Comparison of ENCODE assay signal across 8 cellular contexts in genomic region chr11:65417702-65418430, GRCh38. TPM values are rescaled to one million over a fixed set of nuclear protein-coding genes. Genes with fewer than 3 reads are reported as not detected.
A peak's percentile ranks its signal among the peaks of the same experiment; 100 is the strongest.
DNase-seq lines count a peak whose midpoint lies in the region; ATAC-seq and TF ChIP-seq lines count a peak whose summit lies in the region.

No MANE protein-coding gene starts in this region.

- H3K27me3 ChIP-seq in lung (ENCODE audit: control insufficient read depth, insufficient read depth): no peaks in the 10 kb centered on the region

- H3K4me1 ChIP-seq in lung (ENCODE audit: control insufficient read depth in 2 of 2, insufficient read depth in 2 of 2, low read length in 2 of 2): peaks cover 0 to 13% of the 10 kb centered on the region in 2 donors

- peaks cover 0 to 8% of the 10 kb centered on the region in 2 donors for H3K36me3 ChIP-seq in lung (ENCODE audit: control insufficient read depth in 2 of 2, insufficient read depth in 2 of 2, low read length in 2 of 2)

- WGBS in lung, 2 donors: 4 to 6% methylated on average over 19 of the region's 19 CpGs

- H3K9me3 ChIP-seq in lung (ENCODE audit: control insufficient read depth in 2 of 2, insufficient read depth in 1 of 2, low read length in 1 of 2): no peaks in the 10 kb centered on the region

- ATAC-seq in lung (ENCODE audit: insufficient read depth, low FRiP score) (no peak), GM21528 (IDR thresholded peaks at IDR 0.05; ENCODE audit: low FRiP score, unreplicated experiment) (no peak), GM21360 (IDR thresholded peaks at IDR 0.05; ENCODE audit: unreplicated experiment) (no peak)

- peak overlapping the region; percentile 98 to 100 for H3K27ac ChIP-seq in lung (ENCODE audit: low read depth in 1 of 2, low read length in 1 of 2)
- H3K27ac ChIP-seq in substantia nigra (ENCODE audit: low read depth, low read length, poor library complexity, severe bottlenecking): peak overlapping the region; percentile 100

- H3K4me3 ChIP-seq in choroid plexus epithelial cell (ENCODE audit: low read depth, low read length): peak overlapping the region; percentile 23
- peak overlapping the region; percentile 15 for H3K4me3 ChIP-seq in lung

- DNase-seq in GM04504 (ENCODE audit: low read depth) (peak; percentile 24), choroid plexus epithelial cell (ENCODE audit: low read depth) (peak; percentile 82), lung (ENCODE audit: low spot score) (no peak), substantia nigra (lab: John Stamatoyannopoulos, UW) (peak in 2 of 49 donors; percentile 45 to 63), GF-D8 (lab: John Stamatoyannopoulos, UW) (no peak)

- 0 out of 2 replicates have a peak, but pooled peaks have one; percentile 31 for TF ChIP-seq POLR2A in Raji (IDR thresholded peaks at IDR 0.05; ENCODE audit: insufficient read depth, low read depth, low read length)

- TF ChIP-seq CTCF in choroid plexus epithelial cell (conservative IDR thresholded peaks at IDR 0.05; ENCODE audit: low read depth, low read length): no peak
- no peak for TF ChIP-seq CTCF in lung (IDR thresholded peaks at IDR 0.05; ENCODE audit: control extremely low read depth, extremely low read depth)

RNA-seq across cellular contexts. Expression of gene NEAT1, which starts 4.7 kb away (rescaled TPM):
- total RNA-seq in lung: 100 to 1,000 TPM; 518 to 912 TPM
- polyA plus RNA-seq in lung: 1,000 to 10,000 TPM in 1 of 2 donors, 100 to 1,000 TPM in 1; 481 to 1,176 TPM

RNA-seq across cellular contexts. Expression of gene FRMD8, which starts 31.4 kb away (rescaled TPM):
- total RNA-seq in lung: 10 to 100 TPM; 18.5 to 39.9 TPM
- polyA plus RNA-seq in lung: 10 to 100 TPM; 15.8 to 25.7 TPM

RNA-seq across cellular contexts. Expression of gene SLC25A45, which starts 35.4 kb away (rescaled TPM):
- 10 to 100 TPM in 1 of 2 donors, 1 to 10 TPM in 1; 7.3 to 15.6 TPM for total RNA-seq in lung
- polyA plus RNA-seq in lung: 1 to 10 TPM; 5.5 to 9.0 TPM

Comparison
In these comparisons a context has a peak if more than half of its experiments do, and no peak if none do; other contexts are left out.
1. DNase-seq: peak in GM04504 (single experiment) and choroid plexus epithelial cell (single experiment); none in lung (single experiment) and GF-D8 (single experiment).